Comparison of ENCODE assay signal across 22 cellular contexts in genomic region chr3:55373413-55373812, GRCh38.
"Had no signal": no experiment of that assay in that cellular context is flagged by ENCODE, and none has a peak within 500 bp of the region (broad histone marks: within the 10 kb centered on the region; RNA-seq: fewer than 3 reads in every experiment).

No MANE protein-coding gene starts in this region.

- H3K36me3 Mint-ChIP-seq: natural killer cell treated with Interleukin-12 subunit alpha and Interleukin-12 subunit beta and Interleukin-15 and Interleukin-18, amount 100 ng/mL, for 72 hours had no signal

- H3K27ac Mint-ChIP-seq: natural killer cell treated with Interleukin-12 subunit alpha and Interleukin-12 subunit beta and Interleukin-15 and Interleukin-18, amount 100 ng/mL, for 72 hours had no signal

- H3K27me3 Mint-ChIP-seq: natural killer cell treated with Interleukin-12 subunit alpha and Interleukin-12 subunit beta and Interleukin-15 and Interleukin-18, amount 100 ng/mL, for 72 hours had no signal

- FAIRE-seq: endometrium, kidney, small intestine had no signal

- H3K4me3 Mint-ChIP-seq: natural killer cell treated with Interleukin-12 subunit alpha and Interleukin-12 subunit beta and Interleukin-15 and Interleukin-18, amount 100 ng/mL, for 72 hours had no signal

- H3K36me3 ChIP-seq: gastrocnemius medialis, neutrophil, right atrium auricular region, sigmoid colon, suprapubic skin, thyroid gland, upper lobe of right lung, vagina had no signal

- H3K27ac ChIP-seq: gastrocnemius medialis, neutrophil, right atrium auricular region, sigmoid colon, suprapubic skin, thyroid gland, upper lobe of right lung, vagina had no signal

- H3K4me3 ChIP-seq: gastrocnemius medialis, lung, right atrium auricular region, sigmoid colon, suprapubic skin, thyroid gland, upper lobe of right lung, vagina had no signal

- H3K27me3 ChIP-seq: gastrocnemius medialis, neutrophil, right atrium auricular region, sigmoid colon, thyroid gland, upper lobe of right lung, vagina had no signal

- H3K9me3 ChIP-seq: gastrocnemius medialis, neutrophil, right atrium auricular region, sigmoid colon, suprapubic skin, thyroid gland, upper lobe of right lung, vagina had no signal

- H3K4me1 ChIP-seq: gastrocnemius medialis, right atrium auricular region, suprapubic skin, thyroid gland, upper lobe of right lung, vagina had no signal

- DNase-seq: effector memory CD4-positive, alpha-beta T cell; gastrocnemius medialis; kidney; left cardiac atrium; left ventricle myocardium superior; mesenchymal stem cell; midbrain; posterior cingulate gyrus; sigmoid colon; small intestine; stimulated activated CD4-positive, alpha-beta T cell treated with anti-CD3 and anti-CD28 coated beads, Interleukin-12 subunit alpha, Interleukin-12 subunit beta, amount 100 ng/mL, for 4 hours; stimulated activated CD4-positive, alpha-beta T cell treated with anti-CD3 and anti-CD28 coated beads, Interleukin-2, amount 100 ng/mL, for 48 hours; stimulated activated naive CD8-positive, alpha-beta T cell treated with anti-CD3 and anti-CD28 coated beads, Interleukin-15, Interleukin-2, amounts not matched to agents 100 U/mL and 50 U/mL, for 24 hours; thyroid gland; upper lobe of right lung had no signal
